Comparison of ENCODE assay signal across 25 cellular contexts in the genomic region with DNA sequence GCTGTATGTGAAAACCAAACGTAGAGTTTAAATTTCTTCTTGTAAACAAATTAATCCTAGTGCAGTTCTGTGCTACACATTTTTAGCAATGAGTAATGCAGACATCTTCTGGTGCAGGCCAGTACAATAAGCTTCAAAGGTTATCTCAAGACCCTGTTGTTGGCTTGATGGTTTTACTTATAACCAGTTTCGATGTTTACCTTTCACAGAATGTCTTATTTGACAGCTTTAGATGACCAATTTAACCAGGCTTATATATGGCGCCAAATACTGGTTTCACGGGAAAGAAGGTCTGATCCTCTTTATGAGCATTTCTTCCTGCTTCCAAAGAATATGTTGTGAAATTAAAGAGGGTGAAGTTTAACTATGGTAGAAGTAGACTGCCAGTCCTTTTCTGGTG. TPM values are rescaled to one million over a fixed set of nuclear protein-coding genes. Genes with fewer than 3 reads are reported as not detected.
DNase-seq lines count a peak whose midpoint lies in the region; ATAC-seq, FAIRE-seq and TF ChIP-seq lines count a peak whose summit lies in the region.
"Had no signal": no experiment of that assay in that cellular context is flagged by ENCODE, and none has a peak within 500 bp of the region (broad histone marks: within the 10 kb centered on the region; RNA-seq: fewer than 3 reads in every experiment).

No MANE protein-coding gene starts in this region.

- FAIRE-seq in GM12891 (lab: Jason Lieb, UNC): no peak
- FAIRE-seq: keratinocyte had no signal

- TF ChIP-seq CTCF in stomach (IDR thresholded peaks at IDR 0.05) (no peak), tibial artery (IDR thresholded peaks at IDR 0.05) (no peak), gastroesophageal sphincter (IDR thresholded peaks at IDR 0.05) (no peak)

- intact Hi-C loops in stomach (cut with DNase I; ENCODE audit: low total_unique reads): loop anchor here (10.0 kb wide), 1 partner anchor 230 kb away; no protein-coding TSS in a partner anchor
- intact Hi-C loops in tibial artery (cut with DNase I; ENCODE audit: low total_unique reads): no loop called here

- H3K27me3 ChIP-seq in stomach: no peaks in the 10 kb centered on the region
- H3K27me3 ChIP-seq in tibial artery: no peaks in the 10 kb centered on the region
- H3K27me3 ChIP-seq in gastroesophageal sphincter: no peaks in the 10 kb centered on the region
- H3K27me3 ChIP-seq: MG63, right atrium auricular region had no signal

- no peak overlapping the region for H3K4me3 Mint-ChIP-seq in activated T-cell treated with anti-CD3 and anti-CD28 coated beads, Interleukin-2, amount 50 U/mL, for 72 hours
- H3K4me3 Mint-ChIP-seq in activated T-cell treated with anti-CD3 and anti-CD28 coated beads, Interleukin-2, amount 50 U/mL, for 4 hours: no peak overlapping the region
- no peak overlapping the region for H3K4me3 Mint-ChIP-seq in activated naive CD8-positive, alpha-beta T cell treated with anti-CD3 and anti-CD28 coated beads, Interleukin-2, amount 50 U/mL, for 24 hours
- peak overlapping the region in 1 of 5 donors; percentile 27 for H3K4me3 Mint-ChIP-seq in immature natural killer cell
- H3K4me3 Mint-ChIP-seq: stimulated activated naive CD8-positive, alpha-beta T cell treated with anti-CD3 and anti-CD28 coated beads, Interleukin-15, amount 100 ng/mL, for 72 hours had no signal

- no peak for ATAC-seq in activated T-cell treated with anti-CD3 and anti-CD28 coated beads, Interleukin-2, amount 50 U/mL, for 72 hours (replicated peaks in 1 of 2)
- ATAC-seq in activated T-cell treated with anti-CD3 and anti-CD28 coated beads, Interleukin-2, amount 50 U/mL, for 4 hours: no peak
- ATAC-seq in activated naive CD8-positive, alpha-beta T cell treated with anti-CD3 and anti-CD28 coated beads, Interleukin-2, amount 50 U/mL, for 24 hours: no peak
- no peak for ATAC-seq in gastroesophageal sphincter
- ATAC-seq: stimulated activated naive CD8-positive, alpha-beta T cell treated with anti-CD3 and anti-CD28 coated beads, Interleukin-15, amount 100 ng/mL, for 72 hours had no signal

- TF ChIP-seq EP300 in stomach (IDR thresholded peaks at IDR 0.05): no peak
- TF ChIP-seq EP300 in gastroesophageal sphincter (IDR thresholded peaks at IDR 0.05): no peak

- H3K4me3 ChIP-seq in stomach: peak overlapping the region in 1 of 4 donors; percentile 79
- no peak overlapping the region for H3K4me3 ChIP-seq in tibial artery
- H3K4me3 ChIP-seq in gastroesophageal sphincter: no peak overlapping the region
- H3K4me3 ChIP-seq: lung, MG63, right atrium auricular region had no signal

- H3K27ac ChIP-seq in stomach (peak overlapping the region in 3 of 5 donors; percentile 69 to 100 (median 73)), tibial artery (no peak overlapping the region), gastroesophageal sphincter (no peak overlapping the region)
- H3K27ac ChIP-seq: right atrium auricular region, RWPE1 had no signal

- peaks cover 54 to 83% (median 80%) of the 10 kb centered on the region in 4 donors for H3K36me3 ChIP-seq in stomach
- peaks cover 77 to 83% (median 82%) of the 10 kb centered on the region in 3 donors for H3K36me3 ChIP-seq in tibial artery
- peaks cover 22 to 84% of the 10 kb centered on the region in 2 donors for H3K36me3 ChIP-seq in gastroesophageal sphincter

- peaks cover 9 to 44% of the 10 kb centered on the region in 2 donors for H3K36me3 Mint-ChIP-seq in activated T-cell treated with anti-CD3 and anti-CD28 coated beads, Interleukin-2, amount 50 U/mL, for 72 hours (ENCODE audit: insufficient read depth in 2 of 2)
- peaks cover 59% of the 10 kb centered on the region for H3K36me3 Mint-ChIP-seq in activated T-cell treated with anti-CD3 and anti-CD28 coated beads, Interleukin-2, amount 50 U/mL, for 4 hours (ENCODE audit: insufficient read depth)
- H3K36me3 Mint-ChIP-seq in activated naive CD8-positive, alpha-beta T cell treated with anti-CD3 and anti-CD28 coated beads, Interleukin-2, amount 50 U/mL, for 24 hours (ENCODE audit: low read depth): peaks cover 71% of the 10 kb centered on the region
- H3K36me3 Mint-ChIP-seq in immature natural killer cell: peaks cover 17 to 56% (median 23%) of the 10 kb centered on the region in 3 donors

- DNase-seq in activated T-cell treated with anti-CD3 and anti-CD28 coated beads, Interleukin-2, amount 50 U/mL, for 72 hours: no peak
- DNase-seq in activated T-cell treated with anti-CD3 and anti-CD28 coated beads, Interleukin-2, amount 50 U/mL, for 4 hours: no peak
- no peak for DNase-seq in activated naive CD8-positive, alpha-beta T cell treated with anti-CD3 and anti-CD28 coated beads, Interleukin-2, amount 50 U/mL, for 24 hours
- DNase-seq in immature natural killer cell: no peak
- no peak for DNase-seq in stomach
- DNase-seq in tibial artery: no peak
- no peak for DNase-seq in GM12891 (ENCODE audit: insufficient read length, low spot score)
- DNase-seq: activated CD4-positive, alpha-beta T cell treated with anti-CD3 and anti-CD28 coated beads, Interleukin-2, amount 50 U/mL, for 1 hour; activated CD8-positive, alpha-beta memory T cell treated with anti-CD3 and anti-CD28 coated beads, Interleukin-2, amount 50 U/mL, for 4 hours; activated effector memory CD4-positive, alpha-beta T cell treated with anti-CD3 and anti-CD28 coated beads, Interleukin-2, amount 50 U/mL, for 16 hours; Caco-2; foreskin fibroblast; MG63; NCI-H1436 treated with DMSO at 0.1 percent for 48 hours; NCI-H524; SK-N-SH; stimulated activated CD4-positive, alpha-beta T cell treated with anti-CD3 and anti-CD28 coated beads, Interleukin-12 subunit alpha, Interleukin-12 subunit beta, amount 100 ng/mL, for 4 hours; stimulated activated naive CD8-positive, alpha-beta T cell treated with anti-CD3 and anti-CD28 coated beads, Interleukin-15, amount 100 ng/mL, for 72 hours; T-helper 2 cell; trophoblast cell had no signal

- TF ChIP-seq POLR2A in stomach (IDR thresholded peaks at IDR 0.05) (no peak), GM12891 (IDR thresholded peaks at IDR 0.05; ENCODE audit: low read depth, low read length) (no peak; the same call in 1 of the 2 replicates), gastroesophageal sphincter (IDR thresholded peaks at IDR 0.05) (no peak)

- H3K9me3 ChIP-seq in stomach: no peaks in the 10 kb centered on the region
- no peaks in the 10 kb centered on the region for H3K9me3 ChIP-seq in tibial artery
- no peaks in the 10 kb centered on the region for H3K9me3 ChIP-seq in gastroesophageal sphincter
- H3K9me3 ChIP-seq: Caco-2, MG63, right atrium auricular region, SK-N-SH had no signal

- peaks cover 60 to 87% (median 76%) of the 10 kb centered on the region in 4 donors for H3K4me1 ChIP-seq in stomach
- peaks cover 0 to 73% (median 40%) of the 10 kb centered on the region in 4 donors for H3K4me1 ChIP-seq in tibial artery
- H3K4me1 ChIP-seq in gastroesophageal sphincter: peaks cover 22 to 74% (median 47%) of the 10 kb centered on the region in 3 donors
- H3K4me1 ChIP-seq: Caco-2 had no signal

- no peaks in the 10 kb centered on the region for H3K27me3 Mint-ChIP-seq in activated T-cell treated with anti-CD3 and anti-CD28 coated beads, Interleukin-2, amount 50 U/mL, for 72 hours (ENCODE audit: low read depth)
- no peaks in the 10 kb centered on the region for H3K27me3 Mint-ChIP-seq in activated T-cell treated with anti-CD3 and anti-CD28 coated beads, Interleukin-2, amount 50 U/mL, for 4 hours (ENCODE audit: low read depth)
- H3K27me3 Mint-ChIP-seq in activated naive CD8-positive, alpha-beta T cell treated with anti-CD3 and anti-CD28 coated beads, Interleukin-2, amount 50 U/mL, for 24 hours: no peaks in the 10 kb centered on the region
- H3K27me3 Mint-ChIP-seq in immature natural killer cell (ENCODE audit: low read depth in 3 of 3): peaks cover 0 to 2% (median 0%) of the 10 kb centered on the region in 3 donors
- H3K27me3 Mint-ChIP-seq: stimulated activated naive CD8-positive, alpha-beta T cell treated with anti-CD3 and anti-CD28 coated beads, Interleukin-15, amount 100 ng/mL, for 72 hours had no signal

- no peaks in the 10 kb centered on the region for H3K9me3 Mint-ChIP-seq in activated T-cell treated with anti-CD3 and anti-CD28 coated beads, Interleukin-2, amount 50 U/mL, for 72 hours
- H3K9me3 Mint-ChIP-seq in activated T-cell treated with anti-CD3 and anti-CD28 coated beads, Interleukin-2, amount 50 U/mL, for 4 hours: no peaks in the 10 kb centered on the region
- no peaks in the 10 kb centered on the region for H3K9me3 Mint-ChIP-seq in activated naive CD8-positive, alpha-beta T cell treated with anti-CD3 and anti-CD28 coated beads, Interleukin-2, amount 50 U/mL, for 24 hours
- no peaks in the 10 kb centered on the region for H3K9me3 Mint-ChIP-seq in immature natural killer cell
- H3K9me3 Mint-ChIP-seq: stimulated activated naive CD8-positive, alpha-beta T cell treated with anti-CD3 and anti-CD28 coated beads, Interleukin-15, amount 100 ng/mL, for 72 hours had no signal

- H3K4me1 Mint-ChIP-seq in activated T-cell treated with anti-CD3 and anti-CD28 coated beads, Interleukin-2, amount 50 U/mL, for 72 hours (ENCODE audit: low read depth): peaks cover 50% of the 10 kb centered on the region
- peaks cover 48% of the 10 kb centered on the region for H3K4me1 Mint-ChIP-seq in activated T-cell treated with anti-CD3 and anti-CD28 coated beads, Interleukin-2, amount 50 U/mL, for 4 hours (ENCODE audit: low read depth)
- H3K4me1 Mint-ChIP-seq in activated naive CD8-positive, alpha-beta T cell treated with anti-CD3 and anti-CD28 coated beads, Interleukin-2, amount 50 U/mL, for 24 hours: peaks cover 49% of the 10 kb centered on the region
- peaks cover 45 to 78% of the 10 kb centered on the region in 2 donors for H3K4me1 Mint-ChIP-seq in immature natural killer cell

- WGBS in stomach, 5 donors: 61 to 77% (median 70%) methylated on average over 4 of the region's 4 CpGs
- 78 to 80% methylated on average over 4 of the region's 4 CpGs for WGBS in gastroesophageal sphincter (ENCODE audit: low coverage in 1 of 2), 2 donors

- peak overlapping the region; percentile 46 for H3K27ac Mint-ChIP-seq in activated T-cell treated with anti-CD3 and anti-CD28 coated beads, Interleukin-2, amount 50 U/mL, for 72 hours
- H3K27ac Mint-ChIP-seq in activated naive CD8-positive, alpha-beta T cell treated with anti-CD3 and anti-CD28 coated beads, Interleukin-2, amount 50 U/mL, for 24 hours: peak overlapping the region; percentile 72
- H3K27ac Mint-ChIP-seq in immature natural killer cell: peak overlapping the region in 4 of 6 donors; percentile 5 to 69 (median 64)

TF ChIP-seq in GM12891, 5 proteins besides CTCF, POLR2A, EP300 and RAD21 (continues in another document):
- TF ChIP-seq TAF1 (IDR thresholded peaks at IDR 0.05; ENCODE audit: low read depth, low read length): no peak
- TF ChIP-seq PAX5 (IDR thresholded peaks at IDR 0.05; ENCODE audit: insufficient read depth, low read length, severe bottlenecking): no peak
- no peak for TF ChIP-seq POU2F2 (IDR thresholded peaks at IDR 0.05; ENCODE audit: low read depth, low read length)

RNA-seq across cellular contexts. Expression of a gene that starts 9.9 kb away (rescaled TPM):
- 100 to 1,000 TPM; 116 to 117 TPM for total RNA-seq in activated T-cell treated with anti-CD3 and anti-CD28 coated beads, Interleukin-2, amount 50 U/mL, for 72 hours
- total RNA-seq in activated T-cell treated with anti-CD3 and anti-CD28 coated beads, Interleukin-2, amount 50 U/mL, for 4 hours: 100 to 1,000 TPM; 112 to 142 (median 141) TPM
- polyA plus RNA-seq in immature natural killer cell (10 to 100 TPM; 44.2 to 95.7 (median 53.7) TPM), stomach (100 to 1,000 TPM in 1 of 3 donors, 10 to 100 TPM in 2; 63.4 to 124 (median 83.9) TPM)
- total RNA-seq in stomach (100 to 1,000 TPM; 190 to 644 (median 254) TPM), gastroesophageal sphincter (100 to 1,000 TPM; 124 to 488 (median 288) TPM)
- 73.4 TPM for polyA plus RNA-seq in GM12891 (2012; ENCODE audit: low read depth, missing spikeins)

Comparison
In these comparisons a context has a peak if more than half of its experiments do, and no peak if none do; other contexts are left out.
1. H3K27ac ChIP-seq: peak in stomach (3 of 5); none in tibial artery (0 of 2) and gastroesophageal sphincter (0 of 4).
2. Peak in every context shown above with its lines, with median percentiles within 50 percentile points of each other: H3K27ac Mint-ChIP-seq.